ENCODE assay signal across 1 cellular context in genomic region chr19:55250262-55251036, GRCh38.
TF ChIP-seq lines count a peak whose summit lies in the region.

No MANE protein-coding gene starts in this region.

TF ChIP-seq in HEK293T, 16 proteins besides CTCF, POLR2A, EP300 and RAD21:
- TF ChIP-seq SP1 (IDR thresholded peaks at IDR 0.05): no peak
- TF ChIP-seq BHLHE40 (IDR thresholded peaks at IDR 0.05; ENCODE audit: borderline replicate concordance): no peak
- no peak for TF ChIP-seq TARDBP (IDR thresholded peaks at IDR 0.05)
